Comparison of ENCODE assay signal across 6 cellular contexts in the genomic region with DNA sequence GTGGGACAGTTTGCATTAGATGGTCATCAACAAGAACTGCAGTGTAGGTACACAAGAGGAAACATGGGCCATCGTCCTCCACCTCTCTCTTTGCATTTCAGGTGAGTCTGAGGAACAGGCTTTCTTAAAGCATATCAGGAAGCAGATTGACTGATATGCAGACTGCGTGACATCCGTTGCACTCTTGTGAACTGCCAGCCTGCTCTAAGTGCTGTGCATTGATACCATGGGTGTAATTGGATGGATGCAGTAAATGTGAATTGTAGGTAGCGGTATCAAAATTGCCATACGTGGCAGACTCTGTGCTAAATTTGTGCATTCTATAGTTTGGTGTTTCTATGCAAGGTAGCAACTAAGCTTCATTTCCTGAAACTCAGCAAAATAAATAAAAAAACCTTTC.
"Had no signal": no experiment of that assay in that cellular context is flagged by ENCODE, and none has a peak within 500 bp of the region (broad histone marks: within the 10 kb centered on the region; RNA-seq: fewer than 3 reads in every experiment).

No MANE protein-coding gene starts in this region.

- H3K9ac ChIP-seq: KMS-11 had no signal

- H3K4me3 ChIP-seq: GM23338 had no signal

- ATAC-seq: GM23338, HepG2 had no signal

- DNase-seq: H7, HCEC 1CT, KBM-7 had no signal

- H3K4me2 ChIP-seq: GM23338, KMS-11 had no signal

- H3K27ac ChIP-seq: KMS-11 had no signal

- H2AFZ ChIP-seq: GM23338 had no signal
